In the genomic region with DNA sequence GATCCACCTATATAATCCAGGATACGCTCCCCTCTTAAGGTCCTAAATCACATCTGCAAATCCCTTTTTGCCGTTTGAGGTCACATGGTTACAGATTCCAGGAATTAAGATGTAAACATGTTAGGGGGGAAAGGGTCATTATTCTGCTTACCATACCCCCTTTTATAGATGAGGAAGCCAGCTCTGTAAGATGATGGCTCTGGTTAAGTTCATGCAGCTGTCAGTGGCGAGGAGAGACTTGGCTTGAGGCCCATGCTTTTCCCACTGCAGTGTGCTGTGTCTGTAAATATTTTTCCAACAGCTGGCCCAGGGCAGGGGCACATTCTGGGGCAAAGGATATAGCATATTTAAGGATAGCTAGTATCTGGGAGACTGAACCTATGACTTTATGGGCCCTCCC, we compare ENCODE assay signal across 13 cellular contexts.
DNase-seq lines count a peak whose midpoint lies in the region; TF ChIP-seq lines count a peak whose summit lies in the region.
"Had no signal": no experiment of that assay in that cellular context is flagged by ENCODE, and none has a peak within 500 bp of the region (broad histone marks: within the 10 kb centered on the region; RNA-seq: fewer than 3 reads in every experiment).

No MANE protein-coding gene starts in this region.

- no peaks in the 10 kb centered on the region for H3K36me3 Mint-ChIP-seq in Calu3 (ENCODE audit: insufficient read depth, unreplicated experiment)

- no peaks in the 10 kb centered on the region for H3K9me3 Mint-ChIP-seq in Calu3 (ENCODE audit: low read depth, unreplicated experiment)
- H3K9me3 Mint-ChIP-seq: activated B cell treated with CpG ODN at 0.5 μM for 24 hours had no signal

- H3K36me3 ChIP-seq in SJCRH30 (no peaks in the 10 kb centered on the region), testis (ENCODE audit: low read depth, missing control alignments) (no peaks in the 10 kb centered on the region)
- H3K36me3 ChIP-seq: gastrocnemius medialis had no signal

- H3K9me3 ChIP-seq in SJCRH30 (replicated peaks) (no peaks in the 10 kb centered on the region), testis (no peaks in the 10 kb centered on the region)
- H3K9me3 ChIP-seq: Caco-2, gastrocnemius medialis had no signal

- 51 to 70% methylated on average over 3 of the region's 3 CpGs for WGBS in testis, 2 donors

- H3K27me3 ChIP-seq in SJCRH30 (no peaks in the 10 kb centered on the region), testis (no peaks in the 10 kb centered on the region)
- H3K27me3 ChIP-seq: gastrocnemius medialis had no signal

- in situ Hi-C loops in GM13976 (cut with MboI; ENCODE audit: low sequenced_read_pairs, unreplicated experiment), result no loop called here

- TF ChIP-seq CTCF in Calu3 (IDR thresholded peaks at IDR 0.05; ENCODE audit: unreplicated experiment) (no peak), foreskin fibroblast (IDR thresholded peaks at IDR 0.05; ENCODE audit: low read depth, low read length) (no peak), GM13976 (IDR thresholded peaks at IDR 0.05; ENCODE audit: borderline replicate concordance, control extremely low read depth, extremely low read depth, insufficient read depth, missing control alignments) (no peak), testis (IDR thresholded peaks at IDR 0.05) (no peak)

- H3K27me3 Mint-ChIP-seq in Calu3 (ENCODE audit: unreplicated experiment), result no peaks in the 10 kb centered on the region
- H3K27me3 Mint-ChIP-seq: activated B cell treated with CpG ODN at 0.5 μM for 24 hours had no signal

- H3K4me1 ChIP-seq in SJCRH30 (peaks cover 31% of the 10 kb centered on the region), testis (no peaks in the 10 kb centered on the region)
- H3K4me1 ChIP-seq: Caco-2, gastrocnemius medialis had no signal

- H3K27ac ChIP-seq in SJCRH30 (peak overlapping the region; percentile 53), testis (no peak overlapping the region)
- H3K27ac ChIP-seq: gastrocnemius medialis had no signal

- CTCF ChIA-PET in Calu3 (lab: Charles Lee), result no interaction called here

- H3K4me3 Mint-ChIP-seq in Calu3 (ENCODE audit: low read depth, unreplicated experiment), result no peak overlapping the region
- H3K4me3 Mint-ChIP-seq: activated B cell treated with CpG ODN at 0.5 μM for 24 hours had no signal

- H3K27ac Mint-ChIP-seq in Calu3 (ENCODE audit: unreplicated experiment), result peak overlapping the region; percentile 28
- H3K27ac Mint-ChIP-seq: activated B cell treated with CpG ODN at 0.5 μM for 24 hours, progenitor cell of endocrine pancreas had no signal

- intact Hi-C loops in Calu3 (cut with micrococcal nuclease; ENCODE audit: unreplicated experiment), result loop anchor here (5.0 kb wide), 1 partner anchor 37 kb away; no protein-coding TSS in a partner anchor
- intact Hi-C loops in testis (cut with DNase I; ENCODE audit: low total_unique reads), result no loop called here

- no peak for DNase-seq in Calu3
- DNase-seq in SJCRH30, result peak; percentile 91 to 96
- peak; percentile 13 to 61 for DNase-seq in foreskin fibroblast
- peak; percentile 41 for DNase-seq in mucosa of gallbladder (ENCODE audit: low spot score)
- no peak for DNase-seq in mesenteric fat pad (ENCODE audit: low spot score)
- no peak for DNase-seq in HK-2 (ENCODE audit: unreplicated experiment)
- DNase-seq in GM13976 (ENCODE audit: low spot score), result no peak
- no peak for DNase-seq in testis
- DNase-seq: activated B cell treated with CpG ODN at 0.5 μM for 24 hours, activated gamma-delta T cell treated with Interleukin-2 at 50 U/mL for 16 hours, Caco-2, gastrocnemius medialis had no signal

- H3K4me3 ChIP-seq in SJCRH30 (peak overlapping the region; percentile 11; the same call in 1 of the 2 replicates), foreskin fibroblast (ENCODE audit: low read depth in 1 of 2, low read length in 2 of 2) (no peak overlapping the region), testis (no peak overlapping the region)
- H3K4me3 ChIP-seq: gastrocnemius medialis had no signal

- TF ChIP-seq POLR2A in testis (IDR thresholded peaks at IDR 0.05), result no peak

- no TSS peak for BruUV-seq in Calu3 (replicated peaks; lab: Mats Ljungman, UMichigan)

- peaks cover 38% of the 10 kb centered on the region for H3K4me1 Mint-ChIP-seq in Calu3 (ENCODE audit: low read depth, unreplicated experiment)

Comparison
In these comparisons a context has a peak if more than half of its experiments do, and no peak if none do; other contexts are left out.
1. DNase-seq: peak in SJCRH30 (2 of 2), foreskin fibroblast (2 of 2) and mucosa of gallbladder (single experiment); none in Calu3 (single experiment), mesenteric fat pad (single experiment), HK-2 (single experiment), GM13976 (single experiment) and testis (single experiment).